ENCODE assay signal across 20 cellular contexts in genomic region chr3:86856711-86857110, GRCh38.
"Had no signal": no experiment of that assay in that cellular context is flagged by ENCODE, and none has a peak within 500 bp of the region (broad histone marks: within the 10 kb centered on the region; RNA-seq: fewer than 3 reads in every experiment).

No MANE protein-coding gene starts in this region.

- H3K27ac Mint-ChIP-seq: dendritic cell treated with granulocyte-macrophage colony-stimulating factor and Interleukin-4, amounts not matched to agents 40 ng/mL and 50 ng/mL, for 4 days; effector memory CD8-positive, alpha-beta T cell; endodermal cell had no signal

- H3K27me3 Mint-ChIP-seq: dendritic cell treated with granulocyte-macrophage colony-stimulating factor and Interleukin-4, amounts not matched to agents 40 ng/mL and 50 ng/mL, for 4 days; effector memory CD8-positive, alpha-beta T cell had no signal

- H3K4me1 Mint-ChIP-seq: endodermal cell had no signal

- DNase-seq: colonic mucosa; cortex of kidney; dermis blood vessel endothelial cell; dorsolateral prefrontal cortex; effector CD4-positive, alpha-beta T cell; effector CD8-positive, alpha-beta T cell; effector memory CD4-positive, alpha-beta T cell; effector memory CD8-positive, alpha-beta T cell; endodermal cell; erythroblast; esophagus squamous epithelium; foreskin fibroblast; foreskin keratinocyte; foreskin melanocyte; gastrocnemius medialis; glutamatergic neuron; head of caudate nucleus; heart left ventricle; heart right ventricle had no signal

- H3K4me3 Mint-ChIP-seq: dendritic cell treated with granulocyte-macrophage colony-stimulating factor and Interleukin-4, amounts not matched to agents 40 ng/mL and 50 ng/mL, for 4 days; effector memory CD8-positive, alpha-beta T cell; endodermal cell had no signal

- H3K9me3 Mint-ChIP-seq: endodermal cell had no signal
